8 cellular contexts compared by ENCODE assay signal in genomic region chr15:70528270-70528706, GRCh38.
DNase-seq lines count a peak whose midpoint lies in the region; ATAC-seq, FAIRE-seq and TF ChIP-seq lines count a peak whose summit lies in the region.

No MANE protein-coding gene starts in this region.

- peaks cover 0 to 4% of the 10 kb centered on the region in 2 donors for H3K9me3 Mint-ChIP-seq in activated naive CD4-positive, alpha-beta T cell treated with anti-CD3 and anti-CD28 coated beads, Interleukin-2, amount 50 U/mL, for 72 hours

- H3K36me3 ChIP-seq in RWPE2 (ENCODE audit: low read depth): no peaks in the 10 kb centered on the region

- POLR2A ChIA-PET in RWPE1 (lab: Yijun Ruan, JAX; ENCODE audit: low non-redundant PET): no interaction called here

- H3K36me3 Mint-ChIP-seq in activated naive CD4-positive, alpha-beta T cell treated with anti-CD3 and anti-CD28 coated beads, Interleukin-2, amount 50 U/mL, for 72 hours: peaks cover 4 to 14% of the 10 kb centered on the region in 2 donors

- TF ChIP-seq CTCF in RWPE2 (IDR thresholded peaks at IDR 0.05; ENCODE audit: poor library complexity, severe bottlenecking): no peak
- TF ChIP-seq CTCF in RWPE1 (conservative IDR thresholded peaks at IDR 0.05; ENCODE audit: low read depth): no peak

- H3K27ac ChIP-seq in RWPE2 (ENCODE audit: poor library complexity, severe bottlenecking): no peak overlapping the region
- H3K27ac ChIP-seq in RWPE1: no peak overlapping the region

- ATAC-seq in HG03108 (IDR thresholded peaks at IDR 0.05; ENCODE audit: unreplicated experiment) (peak; percentile 75), RWPE2 (ENCODE audit: low read depth) (no peak)
- ATAC-seq in activated naive CD4-positive, alpha-beta T cell treated with anti-CD3 and anti-CD28 coated beads, Interleukin-2, amount 50 U/mL, for 72 hours: peak; percentile 96 to 99

- H3K4me3 ChIP-seq in RWPE2 (ENCODE audit: severe bottlenecking): no peak overlapping the region

- H3K27ac Mint-ChIP-seq in activated naive CD4-positive, alpha-beta T cell treated with anti-CD3 and anti-CD28 coated beads, Interleukin-2, amount 50 U/mL, for 72 hours: peak overlapping the region; percentile 54 to 67

- no peak for FAIRE-seq in urothelium cell line (lab: Jason Lieb, UNC)

- H3K4me1 ChIP-seq in RWPE2 (ENCODE audit: insufficient read depth, poor library complexity, severe bottlenecking): peaks cover 23% of the 10 kb centered on the region

- no peaks in the 10 kb centered on the region for H3K27me3 ChIP-seq in RWPE2 (ENCODE audit: insufficient read depth, poor library complexity, severe bottlenecking)

- CTCF ChIA-PET in RWPE1 (lab: Yijun Ruan, JAX): interaction anchor here (0.6 to 0.7 kb wide), 2 partner anchors 35 to 160 kb away, joined by 3 read pairs; no protein-coding TSS in a partner anchor

- peak; percentile 11 for DNase-seq in NCI-H345 (lab: John Stamatoyannopoulos, UW)
- no peak for DNase-seq in NCI-H345 treated with DMSO at 0.1 percent for 48 hours (lab: John Stamatoyannopoulos, UW; ENCODE audit: unreplicated experiment)
- peak; percentile 70 for DNase-seq in RWPE2 (ENCODE audit: low spot score)
- peak in 1 of 2 donors; percentile 48 for DNase-seq in activated naive CD4-positive, alpha-beta T cell treated with anti-CD3 and anti-CD28 coated beads, Interleukin-2, amount 50 U/mL, for 72 hours (ENCODE audit: low spot score in 2 of 2)
- DNase-seq in non-pigmented ciliary epithelial cell (ENCODE audit: low read depth): peak; percentile 52
- no peak for DNase-seq in urothelium cell line (ENCODE audit: low spot score)
- no peak for DNase-seq in RWPE1 (ENCODE audit: low spot score)

- H3K9me3 ChIP-seq in RWPE2 (ENCODE audit: severe bottlenecking): no peaks in the 10 kb centered on the region

Comparison
In these comparisons a context has a peak if more than half of its experiments do, and no peak if none do; other contexts are left out.
1. DNase-seq: peak in NCI-H345 (single experiment), RWPE2 (single experiment) and non-pigmented ciliary epithelial cell (single experiment); none in NCI-H345 treated with DMSO at 0.1 percent for 48 hours (single experiment), urothelium cell line (single experiment) and RWPE1 (single experiment).